Comparison of ENCODE assay signal across 8 cellular contexts in genomic region chr2:168456526-168457176, GRCh38. TPM values are rescaled to one million over a fixed set of nuclear protein-coding genes. Genes with fewer than 3 reads are reported as not detected.
DNase-seq lines count a peak whose midpoint lies in the region; ATAC-seq and TF ChIP-seq lines count a peak whose summit lies in the region.

No MANE protein-coding gene starts in this region.

- DNase-seq in HuH-7 (ENCODE audit: low spot score) (peak; percentile 39), UCSD-AML1 (lab: John Stamatoyannopoulos, UW; ENCODE audit: unreplicated experiment) (peak; percentile 59), dermis blood vessel endothelial cell (peak; percentile 51), lower lobe of right lung (peak; percentile 60), GM19240 (ENCODE audit: insufficient read length, low spot score) (no peak)
- DNase-seq in stimulated activated CD8-positive, alpha-beta memory T cell treated with anti-CD3 and anti-CD28 coated beads, Interleukin-4, amount 100 ng/mL, for 24 hours (ENCODE audit: low read depth): peak; percentile 29

- no peak for TF ChIP-seq CTCF in lower lobe of right lung (IDR thresholded peaks at IDR 0.05)

- peaks cover 8% of the 10 kb centered on the region; the same call in 1 of the 2 replicates for H3K4me1 ChIP-seq in ES-I3 (ENCODE audit: insufficient read depth, low read length)
- H3K4me1 ChIP-seq in lower lobe of right lung: peaks cover 6% of the 10 kb centered on the region

- H3K4me3 ChIP-seq in lower lobe of right lung: peak overlapping the region; percentile 85

- intact Hi-C loops in lower lobe of right lung (cut with DNase I): no loop called here

- H3K9me3 ChIP-seq in ES-I3 (ENCODE audit: control insufficient read depth, insufficient read depth, low read length): no peaks in the 10 kb centered on the region
- H3K9me3 ChIP-seq in lower lobe of right lung: no peaks in the 10 kb centered on the region

- H3K27me3 ChIP-seq in lower lobe of right lung (ENCODE audit: low read depth): no peaks in the 10 kb centered on the region

- peak overlapping the region; percentile 83 for H3K27ac ChIP-seq in lower lobe of right lung

- peak overlapping the region; percentile 96 for H3K9ac ChIP-seq in ES-I3 (ENCODE audit: low read depth, low read length)

- H3K36me3 ChIP-seq in ES-I3 (ENCODE audit: insufficient read depth, low read length): no peaks in the 10 kb centered on the region
- H3K36me3 ChIP-seq in lower lobe of right lung: no peaks in the 10 kb centered on the region

- ATAC-seq in GM21526 (IDR thresholded peaks at IDR 0.05; ENCODE audit: low FRiP score, unreplicated experiment): peak; percentile 32
- ATAC-seq in lower lobe of right lung: peak; percentile 58 to 75

RNA-seq across cellular contexts. Expression of gene CERS6, which starts 0.6 kb away (rescaled TPM):
- total RNA-seq in dermis blood vessel endothelial cell (25.7 and 39.1 TPM in 2 replicates), lower lobe of right lung (21.8 TPM)
